ENCODE assay signal across 10 cellular contexts in genomic region chr9:114852050-114852594, GRCh38. TPM values are rescaled to one million over a fixed set of nuclear protein-coding genes. Genes with fewer than 3 reads are reported as not detected.
A peak's percentile ranks its signal among the peaks of the same experiment; 100 is the strongest.
DNase-seq lines count a peak whose midpoint lies in the region; ATAC-seq and TF ChIP-seq lines count a peak whose summit lies in the region.
"Had no signal": no experiment of that assay in that cellular context is flagged by ENCODE, and none has a peak within 500 bp of the region (broad histone marks: within the 10 kb centered on the region; RNA-seq: fewer than 3 reads in every experiment).

No MANE protein-coding gene starts in this region.

- TF ChIP-seq CTCF in right atrium auricular region (IDR thresholded peaks at IDR 0.05) (no peak), astrocyte of the cerebellum (IDR thresholded peaks at IDR 0.05; ENCODE audit: low read depth, low read length, missing control alignments) (no peak), type B pancreatic cell (conservative IDR thresholded peaks at IDR 0.05) (no peak)

- no peaks in the 10 kb centered on the region for H3K36me3 ChIP-seq in right atrium auricular region
- H3K36me3 ChIP-seq in aorta (ENCODE audit: control insufficient read depth in 1 of 2, insufficient read depth in 2 of 2, low read length in 1 of 2): no peaks in the 10 kb centered on the region

- H3K4me1 Mint-ChIP-seq in type B pancreatic cell (ENCODE audit: unreplicated experiment): peaks cover 20% of the 10 kb centered on the region
- H3K4me1 Mint-ChIP-seq in stimulated activated naive CD8-positive, alpha-beta T cell treated with anti-CD3 and anti-CD28 coated beads, Interleukin-15, amount 100 ng/mL, for 72 hours: peaks cover 21% of the 10 kb centered on the region

- H3K4me1 ChIP-seq in right atrium auricular region (no peaks in the 10 kb centered on the region), aorta (ENCODE audit: control insufficient read depth in 1 of 2, insufficient read depth in 2 of 2, low read length in 2 of 2) (no peaks in the 10 kb centered on the region)

- H3K27ac Mint-ChIP-seq in type B pancreatic cell: no peak overlapping the region
- no peak overlapping the region for H3K27ac Mint-ChIP-seq in stimulated activated naive CD8-positive, alpha-beta T cell treated with anti-CD3 and anti-CD28 coated beads, Interleukin-15, amount 100 ng/mL, for 72 hours

- H3K36me3 Mint-ChIP-seq in type B pancreatic cell: no peaks in the 10 kb centered on the region

- H3K27me3 ChIP-seq in right atrium auricular region (no peaks in the 10 kb centered on the region), aorta (ENCODE audit: control insufficient read depth in 1 of 2, insufficient read depth in 2 of 2, low read length in 1 of 2) (no peaks in the 10 kb centered on the region)

- H3K27me3 Mint-ChIP-seq in type B pancreatic cell: no peaks in the 10 kb centered on the region
- H3K27me3 Mint-ChIP-seq in stimulated activated naive CD8-positive, alpha-beta T cell treated with anti-CD3 and anti-CD28 coated beads, Interleukin-15, amount 100 ng/mL, for 72 hours: no peaks in the 10 kb centered on the region
- H3K27me3 Mint-ChIP-seq: activated T-helper 17 cell treated with anti-CD3 and anti-CD28 coated beads, Interleukin-2, amount 50 U/mL, for 72 hours had no signal

- H3K9me3 ChIP-seq in right atrium auricular region (no peaks in the 10 kb centered on the region), aorta (ENCODE audit: control insufficient read depth, low read length) (no peaks in the 10 kb centered on the region)

- H3K9me3 Mint-ChIP-seq in type B pancreatic cell: peaks cover 6% of the 10 kb centered on the region
- H3K9me3 Mint-ChIP-seq in stimulated activated naive CD8-positive, alpha-beta T cell treated with anti-CD3 and anti-CD28 coated beads, Interleukin-15, amount 100 ng/mL, for 72 hours: peaks cover 4 to 9% of the 10 kb centered on the region in 2 donors

- no peak overlapping the region for H3K27ac ChIP-seq in right atrium auricular region
- no peak overlapping the region for H3K27ac ChIP-seq in aorta (ENCODE audit: low read depth in 1 of 2, low read length in 2 of 2)

- DNase-seq in Right ventricle myocardium superior (no peak), right atrium auricular region (ENCODE audit: low spot score) (no peak), astrocyte of the cerebellum (ENCODE audit: low read depth) (peak; percentile 39), iris pigment epithelial cell (ENCODE audit: low read depth) (peak; percentile 88), aorta (no peak), type B pancreatic cell (ENCODE audit: extremely low spot score, unreplicated experiment) (no peak)
- DNase-seq in stimulated activated naive CD8-positive, alpha-beta T cell treated with anti-CD3 and anti-CD28 coated beads, Interleukin-15, amount 100 ng/mL, for 72 hours: no peak
- DNase-seq: NCI-H2227 treated with DMSO at 0.1 percent for 48 hours had no signal

- H3K4me3 Mint-ChIP-seq in type B pancreatic cell: no peak overlapping the region
- no peak overlapping the region for H3K4me3 Mint-ChIP-seq in stimulated activated naive CD8-positive, alpha-beta T cell treated with anti-CD3 and anti-CD28 coated beads, Interleukin-15, amount 100 ng/mL, for 72 hours
- H3K4me3 Mint-ChIP-seq: activated T-helper 17 cell treated with anti-CD3 and anti-CD28 coated beads, Interleukin-2, amount 50 U/mL, for 72 hours had no signal

- no peak overlapping the region for H3K4me3 ChIP-seq in right atrium auricular region
- no peak overlapping the region for H3K4me3 ChIP-seq in astrocyte of the cerebellum (ENCODE audit: low read depth, low read length)
- no peak overlapping the region for H3K4me3 ChIP-seq in aorta (ENCODE audit: low read length in 2 of 2)

- intact Hi-C loops in Right ventricle myocardium superior (cut with DNase I): no loop called here
- intact Hi-C loops in aorta (cut with DNase I): no loop called here

- ATAC-seq in Right ventricle myocardium superior (ENCODE audit: poor library complexity) (peak; percentile 56), aorta (ENCODE audit: low FRiP score) (peak; percentile 8), GM19328 (IDR thresholded peaks at IDR 0.05; ENCODE audit: unreplicated experiment) (no peak)
- ATAC-seq in stimulated activated naive CD8-positive, alpha-beta T cell treated with anti-CD3 and anti-CD28 coated beads, Interleukin-15, amount 100 ng/mL, for 72 hours: no peak

- in situ Hi-C loops in astrocyte of the cerebellum (cut with HindIII; ENCODE audit: low sequenced_read_pairs): no loop called here

- WGBS in aorta, 2 donors: 52 to 61% methylated on average over 4 of the region's 4 CpGs

RNA-seq across cellular contexts. Expression of gene TNFSF15, which starts 46.3 kb away (rescaled TPM):
- total RNA-seq in Right ventricle myocardium superior: not detected
- total RNA-seq in right atrium auricular region: under 1 TPM in 1 of 2 donors, not detected in 1; 0.16 TPM
- total RNA-seq in aorta: under 1 TPM; 0.29 to 0.81 TPM
- under 1 TPM; 0.03 to 0.38 TPM for polyA plus RNA-seq in aorta
- total RNA-seq in type B pancreatic cell (ENCODE audit: low replicate concordance): 3.3 and 7.3 TPM in 2 replicates

Comparison
In these comparisons a context has a peak if more than half of its experiments do, and no peak if none do; other contexts are left out.
1. ATAC-seq: peak in Right ventricle myocardium superior (single experiment) and aorta (single experiment); none in stimulated activated naive CD8-positive, alpha-beta T cell treated with anti-CD3 and anti-CD28 coated beads, Interleukin-15, amount 100 ng/mL, for 72 hours (single experiment) and GM19328 (single experiment).
2. DNase-seq: peak in astrocyte of the cerebellum (single experiment) and iris pigment epithelial cell (single experiment); none in Right ventricle myocardium superior (single experiment), right atrium auricular region (single experiment), aorta (0 of 2), type B pancreatic cell (single experiment) and stimulated activated naive CD8-positive, alpha-beta T cell treated with anti-CD3 and anti-CD28 coated beads, Interleukin-15, amount 100 ng/mL, for 72 hours (0 of 2).